In the genomic region with DNA sequence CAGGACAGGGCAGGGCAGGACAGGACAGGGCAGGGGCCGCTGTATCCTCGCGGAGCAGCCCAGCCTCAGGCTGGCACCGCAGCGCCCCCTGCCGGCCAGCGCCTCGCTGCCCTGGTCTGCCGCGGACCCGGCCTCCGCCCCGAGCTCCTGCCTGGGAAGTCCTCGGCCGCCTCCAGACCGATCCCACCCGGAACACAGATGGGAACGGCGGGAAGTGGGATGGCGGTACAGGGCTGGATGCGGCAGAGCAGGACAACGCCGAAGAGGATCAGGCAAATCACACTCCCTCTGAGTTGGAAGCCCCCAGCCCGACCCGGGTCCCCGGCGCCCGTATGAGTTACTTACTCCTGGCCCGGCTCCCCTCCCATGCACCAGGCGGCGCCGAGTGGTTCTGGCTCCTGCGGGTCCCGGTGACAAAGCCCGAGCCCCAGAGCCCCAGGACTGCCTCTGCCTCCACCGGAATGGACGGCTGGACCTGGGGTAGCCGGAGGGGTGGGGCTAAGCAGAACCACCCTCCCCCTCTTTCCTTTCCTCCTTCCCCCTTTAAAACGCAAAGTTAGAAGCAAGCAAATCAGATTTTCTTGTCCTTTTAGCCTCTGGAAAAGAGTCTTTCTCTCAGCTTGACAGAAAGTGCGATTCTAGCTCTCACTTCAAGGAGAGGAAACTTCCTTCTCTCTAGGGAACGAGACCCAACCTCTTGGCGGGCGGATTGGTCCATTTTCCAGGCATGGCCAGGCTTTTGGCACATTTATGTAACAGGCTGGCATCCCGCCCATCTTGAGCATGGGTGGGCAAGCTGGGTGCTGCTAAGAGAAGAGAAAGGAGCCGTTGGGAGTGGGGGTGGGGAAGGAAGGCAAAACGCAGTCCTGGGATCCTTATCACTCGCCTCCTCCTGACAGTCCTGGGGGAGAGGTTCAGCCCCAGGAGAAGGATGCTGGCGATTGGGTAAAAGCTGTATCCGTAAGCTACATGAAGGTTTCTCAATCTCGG, we compare ENCODE assay signal across 8 cellular contexts. TPM values are rescaled to one million over a fixed set of nuclear protein-coding genes. Genes with fewer than 3 reads are reported as not detected.
DNase-seq lines count a peak whose midpoint lies in the region; ATAC-seq and TF ChIP-seq lines count a peak whose summit lies in the region.

A gene with protein sequence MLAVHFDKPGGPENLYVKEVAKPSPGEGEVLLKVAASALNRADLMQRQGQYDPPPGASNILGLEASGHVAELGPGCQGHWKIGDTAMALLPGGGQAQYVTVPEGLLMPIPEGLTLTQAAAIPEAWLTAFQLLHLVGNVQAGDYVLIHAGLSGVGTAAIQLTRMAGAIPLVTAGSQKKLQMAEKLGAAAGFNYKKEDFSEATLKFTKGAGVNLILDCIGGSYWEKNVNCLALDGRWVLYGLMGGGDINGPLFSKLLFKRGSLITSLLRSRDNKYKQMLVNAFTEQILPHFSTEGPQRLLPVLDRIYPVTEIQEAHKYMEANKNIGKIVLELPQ (minus strand): TSS at position 449 of the 990 bp plus-strand sequence. CDS start 508 bp downstream, outside the sequence.

- H3K27me3 Mint-ChIP-seq in CD14-positive monocyte (ENCODE audit: low read depth in 3 of 3): peaks cover 0 to 1% (median 0%) of the 10 kb centered on the region in 3 donors

- H3K4me3 ChIP-seq in lower lobe of right lung: peak within 1 kb of the TSS; percentile 65

- H3K27ac ChIP-seq in lower lobe of right lung: peak within 1 kb of the TSS; percentile 90

- peak within 1 kb of the TSS; percentile 94 for H3K4me3 Mint-ChIP-seq in CD14-positive monocyte

- H3K9me3 Mint-ChIP-seq in CD14-positive monocyte: peaks cover 0 to 3% (median 0%) of the 10 kb centered on the region in 7 donors

- peak; percentile 81 for DNase-seq in CD14-positive monocyte (ENCODE audit: low spot score)
- DNase-seq in GM19240 (ENCODE audit: insufficient read length, low spot score): peak; percentile 67
- DNase-seq in NCI-H524 (lab: John Stamatoyannopoulos, UW): peak; percentile 88
- DNase-seq in activated CD4-positive, alpha-beta T cell treated with anti-CD3 and anti-CD28 coated beads, Interleukin-2, amount 50 U/mL, for 4 hours: peak; percentile 71 to 73
- DNase-seq in ecto neural progenitor cell (ENCODE audit: low spot score): peak; percentile 93
- peak; percentile 92 for DNase-seq in lower lobe of right lung
- peak; percentile 80 to 82 for DNase-seq in stimulated activated CD4-positive, alpha-beta T cell treated with anti-CD3 and anti-CD28 coated beads, Interleukin-4, amount 100 ng/mL, for 48 hours (ENCODE audit: low read depth in 2 of 2)

- peaks cover 38% of the 10 kb centered on the region for H3K4me1 ChIP-seq in lower lobe of right lung

- H3K9me3 ChIP-seq in lower lobe of right lung: no peaks in the 10 kb centered on the region

- ATAC-seq in HG03442 (IDR thresholded peaks at IDR 0.05; ENCODE audit: unreplicated experiment) (peak; percentile 68), lower lobe of right lung (peak; percentile 97 to 98)

- peaks cover 53% of the 10 kb centered on the region for H3K4me1 Mint-ChIP-seq in CD14-positive monocyte

- TF ChIP-seq CTCF in CD14-positive monocyte (IDR thresholded peaks at IDR 0.05): peak; percentile 98
- peak; percentile 99 for TF ChIP-seq CTCF in lower lobe of right lung (IDR thresholded peaks at IDR 0.05)

- H3K36me3 ChIP-seq in lower lobe of right lung: peaks cover 47% of the 10 kb centered on the region

- H3K27ac Mint-ChIP-seq in CD14-positive monocyte: peak within 1 kb of the TSS; percentile 87 to 95 (median 93)

- H3K27me3 ChIP-seq in lower lobe of right lung (ENCODE audit: low read depth): no peaks in the 10 kb centered on the region

- H3K36me3 Mint-ChIP-seq in CD14-positive monocyte: peaks cover 18 to 46% of the 10 kb centered on the region in 2 donors

- intact Hi-C loops in CD14-positive monocyte (cut with micrococcal nuclease) (loop anchor here (2.0 to 5.0 kb wide), 5 partner anchors 37 to 257 kb away; a partner anchor contains a TSS), lower lobe of right lung (cut with DNase I) (no loop called here)

RNA-seq across cellular contexts. Expression of the gene that starts here (rescaled TPM):
- polyA plus RNA-seq in CD14-positive monocyte: 10 to 100 TPM; 24.5 to 41.7 TPM
- total RNA-seq in lower lobe of right lung: 34.4 TPM

Comparison
In these comparisons a context has a peak if more than half of its experiments do, and no peak if none do; other contexts are left out.
1. Peak in every context shown above with its lines: DNase-seq, ATAC-seq, H3K4me3 ChIP-seq and H3K27ac ChIP-seq.